8 cellular contexts compared by ENCODE assay signal in genomic region chr1:32965251-32965643, GRCh38. TPM values are rescaled to one million over a fixed set of nuclear protein-coding genes. Genes with fewer than 3 reads are reported as not detected.
DNase-seq lines count a peak whose midpoint lies in the region; ATAC-seq, FAIRE-seq and TF ChIP-seq lines count a peak whose summit lies in the region.

No MANE protein-coding gene starts in this region.

- H3K4me3 ChIP-seq in A549 (peak overlapping the region; percentile 35; the same call in 2 of the 3 replicates), IMR-90 (ENCODE audit: insufficient read depth, low read depth, low read length) (no peak overlapping the region; the same call in 1 of the 2 replicates), mucosa of stomach (ENCODE audit: low read length) (peak overlapping the region; percentile 36)

- H3K23ac ChIP-seq in IMR-90 (ENCODE audit: low read depth, low read length), result peak overlapping the region; percentile 82; the same call in 1 of the 2 replicates

- dilution Hi-C loops in IMR-90 (cut with HindIII; ENCODE audit: low sequenced_read_pairs, unreplicated experiment), result no loop called here

- no peaks in the 10 kb centered on the region for H3K9me3 ChIP-seq in A549
- no peaks in the 10 kb centered on the region for H3K9me3 ChIP-seq in IMR-90 (ENCODE audit: control insufficient read depth, insufficient read depth, low read length)
- no peaks in the 10 kb centered on the region for H3K9me3 ChIP-seq in mucosa of stomach (ENCODE audit: control insufficient read depth, low read length)

- no peak for TF ChIP-seq EP300 in A549 (IDR thresholded peaks at IDR 0.05)

- H4K5ac ChIP-seq in IMR-90 (ENCODE audit: low read depth, low read length), result peak overlapping the region; percentile 64; the same call in 1 of the 2 replicates

- TF ChIP-seq RAD21 in A549 (conservative IDR thresholded peaks at IDR 0.05 in 1 of 2, IDR thresholded peaks at IDR 0.05 in 1 of 2) (no peak), IMR-90 (IDR thresholded peaks at IDR 0.05; ENCODE audit: low read length) (no peak)

- TF ChIP-seq POLR2A in A549 (IDR thresholded peaks at IDR 0.05; ENCODE audit: low read length) (no peak), IMR-90 (IDR thresholded peaks at IDR 0.05; ENCODE audit: low read depth, low read length) (no peak)

- CTCF ChIA-PET in A549 (lab: Yijun Ruan, JAX), result interaction anchor here (1.2 kb wide), 2 partner anchors 25 to 73 kb away, joined by 3 read pairs; no protein-coding TSS in a partner anchor
- CTCF ChIA-PET in IMR-90 (lab: Yijun Ruan, JAX), result interaction anchor here (0.9 to 1.9 kb wide), 2 partner anchors 42 to 89 kb away, joined by 3 to 11 read pairs; no protein-coding TSS in a partner anchor

- TF ChIP-seq CTCF in A549 (IDR thresholded peaks at IDR 0.05), result no peak
- no peak for TF ChIP-seq CTCF in IMR-90 (conservative IDR thresholded peaks at IDR 0.05; ENCODE audit: low read depth, low read length)
- no peak for TF ChIP-seq CTCF in brain (conservative IDR thresholded peaks at IDR 0.05)

- H3K56ac ChIP-seq in IMR-90 (ENCODE audit: extremely low read depth, insufficient read depth, low read length), result no peak overlapping the region

- H3K27ac ChIP-seq in A549, result peak overlapping the region; percentile 55 to 98
- no peak overlapping the region for H3K27ac ChIP-seq in IMR-90 (ENCODE audit: insufficient read depth, low read length)

- H3K4ac ChIP-seq in IMR-90 (ENCODE audit: low read depth, low read length), result peak overlapping the region; percentile 19; the same call in 1 of the 2 replicates

- DNase-seq in A549 (ENCODE audit: low read depth in 1 of 2, low spot score in 1 of 2) (no peak), IMR-90 (no peak), dermis blood vessel endothelial cell (no peak), amygdala (lab: John Stamatoyannopoulos, UW) (no peak), hippocampal formation (lab: John Stamatoyannopoulos, UW) (no peak), hypothalamus (lab: John Stamatoyannopoulos, UW) (no peak)

- no peak overlapping the region for H3K14ac ChIP-seq in IMR-90 (replicated peaks; ENCODE audit: low read depth, low read length)

- no peak overlapping the region for H3K18ac ChIP-seq in IMR-90 (ENCODE audit: low read depth, low read length)

- peaks cover 13% of the 10 kb centered on the region for H3K9me1 ChIP-seq in IMR-90 (ENCODE audit: insufficient read depth, low read length)

- POLR2A ChIA-PET in A549 (lab: Yijun Ruan, JAX) (interaction anchor here (0.5 to 3.0 kb wide), 26 partner anchors 8 to 517 kb away, joined by 3 to 41 read pairs (median 5); partner anchors contain the start of gene AZIN2), IMR-90 (lab: Charles Lee; ENCODE audit: unreplicated experiment) (no interaction called here)

- no peak overlapping the region for H4K91ac ChIP-seq in IMR-90 (ENCODE audit: insufficient read depth, low read depth, low read length)

- H4K8ac ChIP-seq in IMR-90 (ENCODE audit: low read depth in 2 of 2, low read length in 2 of 2), result peak overlapping the region; percentile 88 to 94

- ATAC-seq in A549 (no peak), IMR-90 (ENCODE audit: low read depth) (no peak)

- intact Hi-C loops in IMR-90 (cut with micrococcal nuclease), result no loop called here

- no peak overlapping the region for H3K9ac ChIP-seq in IMR-90 (ENCODE audit: low read depth, low read length)
- peak overlapping the region; percentile 17 for H3K9ac ChIP-seq in mucosa of stomach (ENCODE audit: low read length)

- peaks cover 0 to 14% (median 0%) of the 10 kb centered on the region in 5 experiments for H3K9me3 Mint-ChIP-seq in brain

- H2BK20ac ChIP-seq in IMR-90 (ENCODE audit: low read depth, low read length), result no peak overlapping the region

- H2AK5ac ChIP-seq in IMR-90 (ENCODE audit: low read depth, low read length), result 0 out of 2 replicates have a peak overlapping the region, but pooled peaks have one; percentile 15

- peaks cover 18 to 30% of the 10 kb centered on the region in 2 experiments for H3K79me1 ChIP-seq in IMR-90 (ENCODE audit: low read depth in 1 of 2, low read length in 2 of 2)

- peak overlapping the region; percentile 83; the same call in 1 of the 2 replicates for H2BK120ac ChIP-seq in IMR-90 (ENCODE audit: low read depth, low read length)

- H3K27ac Mint-ChIP-seq in brain, result peak overlapping the region; percentile 91 to 98 (median 96)

- H2AFZ ChIP-seq in IMR-90 (replicated peaks; ENCODE audit: low read length, poor library complexity), result no peak overlapping the region

- peaks cover 22% of the 10 kb centered on the region for H4K20me1 ChIP-seq in IMR-90 (ENCODE audit: insufficient read depth, low read length)

- H3K4me1 ChIP-seq in A549, result peaks cover 16% of the 10 kb centered on the region; the same call in 2 of the 3 replicates
- peaks cover 16% of the 10 kb centered on the region for H3K4me1 ChIP-seq in IMR-90 (ENCODE audit: control insufficient read depth, insufficient read depth, low read length)
- H3K4me1 ChIP-seq in mucosa of stomach (ENCODE audit: control insufficient read depth, insufficient read depth, low read length), result peaks cover 21% of the 10 kb centered on the region

- peak overlapping the region; percentile 82 for H2BK5ac ChIP-seq in IMR-90 (ENCODE audit: low read depth, low read length, poor library complexity, severe bottlenecking)

- peaks cover 33% of the 10 kb centered on the region for H3K4me1 Mint-ChIP-seq in brain

- H2BK15ac ChIP-seq in IMR-90 (ENCODE audit: low read depth, low read length), result no peak overlapping the region

- peaks cover 39% of the 10 kb centered on the region for H3K27me3 Mint-ChIP-seq in brain

- in situ Hi-C loops in IMR-90 (cut with MboI; ENCODE audit: low sequenced_read_pairs), result no loop called here

- H3K27me3 ChIP-seq in IMR-90 (ENCODE audit: control insufficient read depth, insufficient read depth, low read length), result no peaks in the 10 kb centered on the region
- H3K27me3 ChIP-seq in mucosa of stomach (ENCODE audit: control insufficient read depth, insufficient read depth, low read length), result no peaks in the 10 kb centered on the region

- 44% methylated on average over 2 of the region's 2 CpGs for WGBS in A549 (ENCODE audit: missing lambda C conversion rate)
- WGBS in IMR-90 (ENCODE audit: extremely low coverage in 2 of 2, insufficient read length in 1 of 2), 2 experiments, result 40% methylated on average over 1 of the region's 2 CpGs; no CpG with 5 or more reads in 1 of the 2 experiments

- H3K36me3 Mint-ChIP-seq in brain, result peaks cover 2% of the 10 kb centered on the region

- no TSS peak for BruUV-seq in IMR-90 (replicated peaks; lab: Mats Ljungman, UMichigan)

- no peak overlapping the region for H2AK9ac ChIP-seq in IMR-90 (replicated peaks; ENCODE audit: low read depth, low read length, poor library complexity)

- no peak for FAIRE-seq in A549 (lab: Jason Lieb, UNC)

- H3K4me3 Mint-ChIP-seq in brain, result peak overlapping the region; percentile 90 to 96 (median 93)

- H3K4me2 ChIP-seq in A549 (peak overlapping the region; percentile 85), IMR-90 (ENCODE audit: low read depth, low read length) (no peak overlapping the region)

- H3K36me3 ChIP-seq in IMR-90 (ENCODE audit: control insufficient read depth, insufficient read depth, low read length) (no peaks in the 10 kb centered on the region), mucosa of stomach (ENCODE audit: control insufficient read depth, insufficient read depth, low read length) (no peaks in the 10 kb centered on the region)

TF ChIP-seq in A549, 52 proteins besides CTCF, POLR2A, EP300 and RAD21 (continues in another document):
- TF ChIP-seq RARB (CRISPR knock-in tag; IDR thresholded peaks at IDR 0.05) (no peak), SMC3 (IDR thresholded peaks at IDR 0.05) (no peak), E2F6 (IDR thresholded peaks at IDR 0.05; ENCODE audit: borderline replicate concordance, low read depth) (no peak), GATA3 (IDR thresholded peaks at IDR 0.05; ENCODE audit: borderline replicate concordance) (no peak), CEBPB (IDR thresholded peaks at IDR 0.05) (no peak), PHF8 (IDR thresholded peaks at IDR 0.05; ENCODE audit: borderline replicate concordance, low read depth) (no peak), RFX5 (IDR thresholded peaks at IDR 0.05) (no peak)

TF ChIP-seq in IMR-90, 13 proteins besides CTCF, POLR2A, EP300 and RAD21:
- TF ChIP-seq FOS (IDR thresholded peaks at IDR 0.05; ENCODE audit: low read depth, low read length) (no peak), NFE2L2 (IDR thresholded peaks at IDR 0.05; ENCODE audit: low read depth, low read length) (no peak), RCOR1 (IDR thresholded peaks at IDR 0.05; ENCODE audit: insufficient replicate concordance, low read length) (no peak), RFX5 (IDR thresholded peaks at IDR 0.05; ENCODE audit: low read depth, low read length) (no peak), ELK1 (IDR thresholded peaks at IDR 0.05; ENCODE audit: borderline replicate concordance, low read depth, low read length) (no peak), CHD1 (IDR thresholded peaks at IDR 0.05; ENCODE audit: low read depth, low read length) (no peak)

RNA-seq across cellular contexts. Expression of gene RNF19B, which starts 0.6 kb away (rescaled TPM):
- 21.7 and 22.6 TPM in 2 replicates for polyA plus RNA-seq in A549 (2011; rRNA removed)
- polyA plus RNA-seq in A549 (2012; cell fraction: cytosol; rRNA removed), result 14.8 and 16.8 TPM in 2 replicates
- 9.5 and 10.9 TPM in 2 replicates for polyA plus RNA-seq in A549 (2012; cell fraction: nucleus; rRNA removed)
- polyA plus RNA-seq in A549 (2017; fragmentation: RNase III; extraction: RNeasy Plus Mini Kit Qiagen cat#74134 plus additional on column Dnase treatment), result 9.8 to 10.0 TPM (median 9.9 TPM) in 3 replicates
- polyA minus RNA-seq in A549 (2011; rRNA and poly(A)+ RNA removed), result 25.3 and 32.3 TPM in 2 replicates
- 9.2 and 10.0 TPM in 2 replicates for total RNA-seq in IMR-90 (2012; rRNA removed)
- polyA plus RNA-seq in IMR-90 (2012; rRNA removed), result 11.4 and 11.6 TPM in 2 replicates
- polyA plus RNA-seq in IMR-90 (2012; cell fraction: cytosol; rRNA removed), result 9.2 and 10.4 TPM in 2 replicates
- polyA plus RNA-seq in IMR-90 (2012; cell fraction: nucleus; rRNA removed; ENCODE audit: low replicate concordance), result 6.9 and 12.0 TPM in 2 replicates
- 28.4 TPM for polyA plus RNA-seq in brain (ENCODE audit: insufficient read depth, low read depth, low replicate concordance)
- total RNA-seq in dermis blood vessel endothelial cell, result 18.7 and 25.3 TPM in 2 replicates
